Comparison of ENCODE assay signal across 1 cellular context in the genomic region with DNA sequence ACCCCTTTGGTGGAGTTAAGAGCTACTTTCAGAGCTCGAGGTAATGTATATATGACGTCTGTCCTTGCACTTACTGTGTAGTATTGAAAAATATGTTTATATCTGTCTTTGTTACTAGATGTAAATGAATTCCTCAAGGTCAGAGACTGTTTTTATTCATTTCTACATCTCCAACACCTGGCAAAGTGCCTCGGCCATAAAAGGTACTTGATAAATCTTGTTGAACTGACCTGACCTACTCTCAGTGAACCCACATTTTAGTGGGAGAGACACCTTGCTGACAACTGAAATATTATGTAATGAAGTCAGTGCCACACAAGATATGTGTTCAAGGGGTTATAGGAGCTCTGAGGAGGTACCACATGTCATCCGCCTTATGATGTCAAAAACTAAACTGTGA.
TF ChIP-seq lines count a peak whose summit lies in the region.

No MANE protein-coding gene starts in this region.

TF ChIP-seq in WTC11, 78 proteins besides CTCF, POLR2A, EP300 and RAD21 (continued from another document):
- no peak for TF ChIP-seq GRHL2 (CRISPR knock-in tag; IDR thresholded peaks at IDR 0.05; ENCODE audit: insufficient replicate concordance, severe bottlenecking)
- TF ChIP-seq ELF4 (CRISPR knock-in tag; IDR thresholded peaks at IDR 0.05; ENCODE audit: low read depth) = no peak
- no peak for TF ChIP-seq ZNF232 (CRISPR knock-in tag; IDR thresholded peaks at IDR 0.05)
- TF ChIP-seq TP53 (CRISPR knock-in tag; IDR thresholded peaks at IDR 0.05) = no peak
- no peak for TF ChIP-seq MYBL2 (CRISPR knock-in tag; IDR thresholded peaks at IDR 0.05)
- TF ChIP-seq CREB1 (CRISPR knock-in tag; IDR thresholded peaks at IDR 0.05) = no peak
- TF ChIP-seq JUN (CRISPR knock-in tag; IDR thresholded peaks at IDR 0.05) = no peak
TF ChIP-seq in WTC11: peak in this region for 0.
